In genomic region chr11:35944503-35945136, GRCh38 we compare ENCODE assay signal across 8 cellular contexts.
DNase-seq lines count a peak whose midpoint lies in the region; ATAC-seq lines count a peak whose summit lies in the region.

No MANE protein-coding gene starts in this region.

- H3K27ac ChIP-seq in angular gyrus (ENCODE audit: low read depth, low read length) (peak overlapping the region; percentile 38), iPS-20b (ENCODE audit: low read length) (no peak overlapping the region)

- H3K27ac Mint-ChIP-seq in T-helper 2 cell treated with Interferon-gamma antibody and Interleukin-4, amounts not matched to agents 5 μg/mL and 100 μg/mL, for 36 hours = no peak overlapping the region
- H3K27ac Mint-ChIP-seq in stimulated activated memory B cell treated with anti-CD40 and anti-IgM and Interleukin-4, amounts not matched to agents 10 μg/mL and 1 μg/mL and 100 μg/mL, for 72 hours = no peak overlapping the region

- H3K4me1 ChIP-seq in iPS-20b (ENCODE audit: insufficient read depth, low read length) = peaks cover 25% of the 10 kb centered on the region

- H3K9ac ChIP-seq in iPS-20b (ENCODE audit: low read depth, low read length) = peak overlapping the region; percentile 75; the same call in 1 of the 2 replicates

- peaks cover 46% of the 10 kb centered on the region for H3K27me3 Mint-ChIP-seq in T-helper 2 cell treated with Interferon-gamma antibody and Interleukin-4, amounts not matched to agents 5 μg/mL and 100 μg/mL, for 36 hours (ENCODE audit: low read depth)
- peaks cover 50% of the 10 kb centered on the region for H3K27me3 Mint-ChIP-seq in stimulated activated memory B cell treated with anti-CD40 and anti-IgM and Interleukin-4, amounts not matched to agents 10 μg/mL and 1 μg/mL and 100 μg/mL, for 72 hours

- no peaks in the 10 kb centered on the region for H3K36me3 Mint-ChIP-seq in T-helper 2 cell treated with Interferon-gamma antibody and Interleukin-4, amounts not matched to agents 5 μg/mL and 100 μg/mL, for 36 hours (ENCODE audit: low read depth)
- no peaks in the 10 kb centered on the region for H3K36me3 Mint-ChIP-seq in stimulated activated memory B cell treated with anti-CD40 and anti-IgM and Interleukin-4, amounts not matched to agents 10 μg/mL and 1 μg/mL and 100 μg/mL, for 72 hours

- no peaks in the 10 kb centered on the region for H3K9me3 ChIP-seq in iPS-20b (ENCODE audit: insufficient read depth, low read depth, low read length)

- ATAC-seq in stimulated activated memory B cell treated with anti-CD40 and anti-IgM and Interleukin-4, amounts not matched to agents 10 μg/mL and 1 μg/mL and 100 μg/mL, for 72 hours = no peak
- ATAC-seq in GM18511 (IDR thresholded peaks at IDR 0.05; ENCODE audit: unreplicated experiment) = no peak

- H3K4me1 Mint-ChIP-seq in T-helper 2 cell treated with Interferon-gamma antibody and Interleukin-4, amounts not matched to agents 5 μg/mL and 100 μg/mL, for 36 hours (ENCODE audit: low read depth) = peaks cover 2% of the 10 kb centered on the region
- peaks cover 16% of the 10 kb centered on the region for H3K4me1 Mint-ChIP-seq in stimulated activated memory B cell treated with anti-CD40 and anti-IgM and Interleukin-4, amounts not matched to agents 10 μg/mL and 1 μg/mL and 100 μg/mL, for 72 hours

- no peak for DNase-seq in T-helper 2 cell treated with Interferon-gamma antibody and Interleukin-4, amounts not matched to agents 5 μg/mL and 100 μg/mL, for 36 hours (ENCODE audit: low spot score)
- no peak for DNase-seq in T-helper 2 cell
- DNase-seq in Kasumi-1 (lab: John Stamatoyannopoulos, UW) = no peak
- no peak for DNase-seq in SKM-1 treated with dmso at 0.1 percent for 144 hours (lab: John Stamatoyannopoulos, UW; ENCODE audit: unreplicated experiment)

- peak overlapping the region; percentile 88 for H3K4me3 ChIP-seq in iPS-20b (ENCODE audit: low read length)

- H3K36me3 ChIP-seq in iPS-20b (ENCODE audit: insufficient read depth, low read depth, low read length) = no peaks in the 10 kb centered on the region

- H3K4me3 Mint-ChIP-seq in T-helper 2 cell treated with Interferon-gamma antibody and Interleukin-4, amounts not matched to agents 5 μg/mL and 100 μg/mL, for 36 hours = peak overlapping the region; percentile 77
- peak overlapping the region; percentile 75 for H3K4me3 Mint-ChIP-seq in stimulated activated memory B cell treated with anti-CD40 and anti-IgM and Interleukin-4, amounts not matched to agents 10 μg/mL and 1 μg/mL and 100 μg/mL, for 72 hours

- peaks cover 31% of the 10 kb centered on the region for H3K27me3 ChIP-seq in iPS-20b (ENCODE audit: insufficient read depth, low read length)

- H3K9me3 Mint-ChIP-seq in T-helper 2 cell treated with Interferon-gamma antibody and Interleukin-4, amounts not matched to agents 5 μg/mL and 100 μg/mL, for 36 hours = no peaks in the 10 kb centered on the region
- H3K9me3 Mint-ChIP-seq in stimulated activated memory B cell treated with anti-CD40 and anti-IgM and Interleukin-4, amounts not matched to agents 10 μg/mL and 1 μg/mL and 100 μg/mL, for 72 hours = no peaks in the 10 kb centered on the region
